Comparison of ENCODE assay signal across 33 cellular contexts in the genomic region with DNA sequence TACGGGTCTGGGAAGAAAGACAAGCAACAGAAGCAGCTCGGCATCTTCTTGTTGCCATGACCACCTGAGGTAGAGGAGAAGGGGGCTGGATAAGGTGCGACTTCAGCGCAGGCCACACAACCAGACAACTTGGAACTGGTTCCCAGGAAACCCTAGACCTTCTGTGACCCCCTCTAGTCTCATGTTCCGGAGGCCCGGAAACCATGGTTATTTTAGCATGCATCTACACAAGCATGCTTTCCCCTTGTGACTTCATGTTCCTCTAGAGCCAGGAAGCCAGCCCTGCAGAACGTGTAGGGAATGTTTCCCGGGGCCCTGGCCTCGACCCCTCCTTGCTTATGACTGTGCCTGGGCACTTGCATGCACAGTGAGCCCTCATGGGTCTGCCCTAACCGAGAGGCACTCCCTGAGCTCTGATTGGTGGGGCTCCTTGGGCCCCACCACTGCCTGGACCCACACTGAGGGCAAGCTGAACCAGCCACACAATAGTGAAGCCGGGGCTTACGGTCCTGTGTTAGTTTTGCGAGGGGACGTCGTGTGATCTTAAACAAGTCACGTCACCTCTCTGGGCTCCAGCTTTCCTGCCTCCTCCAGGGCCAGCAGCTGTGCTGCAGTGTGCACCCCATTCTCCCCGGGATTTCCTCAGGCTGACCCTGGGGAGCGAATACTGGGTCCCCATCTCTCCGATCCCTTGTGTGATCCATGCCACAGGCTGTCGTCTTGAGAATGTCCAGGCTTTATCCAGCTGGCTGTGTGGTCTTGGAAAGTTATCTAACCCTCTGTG. TPM values are rescaled to one million over a fixed set of nuclear protein-coding genes. Genes with fewer than 3 reads are reported as not detected.
"Had no signal": no experiment of that assay in that cellular context is flagged by ENCODE, and none has a peak within 500 bp of the region (broad histone marks: within the 10 kb centered on the region; RNA-seq: fewer than 3 reads in every experiment).

No MANE protein-coding gene starts in this region.

- H3K27me3 Mint-ChIP-seq: activated naive CD8-positive, alpha-beta T cell treated with anti-CD3 and anti-CD28 coated beads, Interleukin-2, amount 50 U/mL, for 24 hours had no signal

- H3K9me3 Mint-ChIP-seq: activated B cell treated with CpG ODN at 0.5 μM for 24 hours; activated CD4-positive, alpha-beta memory T cell treated with anti-CD3 and anti-CD28 coated beads, Interleukin-2, amount 10 ng/mL, durations not matched to agents 7 days and 5 days; activated naive CD4-positive, alpha-beta T cell treated with anti-CD3 and anti-CD28 coated beads, Interleukin-2, amount 10 ng/mL, durations not matched to agents 7 days and 5 days; activated naive CD8-positive, alpha-beta T cell treated with anti-CD3 and anti-CD28 coated beads, Interleukin-2, amount 50 U/mL, for 24 hours; T-helper 1 cell treated with Interleukin-12 subunit alpha and Interleukin-12 subunit beta and Interleukin-4 antibody, amounts not matched to agents 30 μg/mL and 1 μg/mL, for 36 hours; T-helper 2 cell treated with Interferon-gamma antibody and Interleukin-4, amounts not matched to agents 5 μg/mL and 100 μg/mL, for 36 hours had no signal

- ATAC-seq: activated CD8-positive, alpha-beta memory T cell treated with anti-CD3 and anti-CD28 coated beads, Interleukin-2, amount 10 ng/mL, durations not matched to agents 7 days and 5 days; activated naive CD8-positive, alpha-beta T cell treated with anti-CD3 and anti-CD28 coated beads, Interleukin-2, amount 50 U/mL, for 24 hours; Panc1 had no signal

- DNase-seq: activated B cell treated with CpG ODN at 0.5 μM for 24 hours; activated CD4-positive, alpha-beta memory T cell treated with anti-CD3 and anti-CD28 coated beads, Interleukin-2, amount 10 ng/mL, durations not matched to agents 7 days and 5 days; activated CD4-positive, alpha-beta T cell treated with anti-CD3 and anti-CD28 coated beads for 4 hours; activated CD4-positive, alpha-beta T cell treated with anti-CD3 and anti-CD28 coated beads, Interleukin-2, amount 50 U/mL, for 1 hour; activated CD4-positive, CD25-positive, alpha-beta regulatory T cell treated with anti-CD3 and anti-CD28 coated beads, Interleukin-2, amount 50 U/mL, for 72 hours; activated CD8-positive, alpha-beta memory T cell treated with anti-CD3 and anti-CD28 coated beads for 24 hours; activated CD8-positive, alpha-beta memory T cell treated with anti-CD3 and anti-CD28 coated beads, Interleukin-2, amount 10 ng/mL, durations not matched to agents 7 days and 5 days; activated CD8-positive, alpha-beta memory T cell treated with anti-CD3 and anti-CD28 coated beads, Interleukin-2, amount 50 U/mL, for 48 hours; activated effector memory CD4-positive, alpha-beta T cell treated with Interleukin-2 at 50 U/mL for 16 hours; activated naive CD4-positive, alpha-beta T cell treated with anti-CD3 and anti-CD28 coated beads, Interleukin-2, amount 10 ng/mL, durations not matched to agents 7 days and 5 days; activated naive CD8-positive, alpha-beta T cell treated with anti-CD3 and anti-CD28 coated beads, Interleukin-2, amount 50 U/mL, for 24 hours; activated T-cell treated with anti-CD3 and anti-CD28 coated beads, Interleukin-2, amount 50 U/mL, for 48 hours; brain microvascular endothelial cell; Karpas-422; KBM-7; NCI-H1105; NCI-H1417 treated with DMSO at 0.1 percent for 48 hours; NCI-H1694; NCI-H1930; NCI-H2081 treated with DMSO at 0.1 percent for 48 hours; NCI-H226; NCI-H446 treated with DMSO at 0.1 percent for 48 hours; NCI-H524; NCI-H69; SHP77 treated with DMSO at 0.1 percent for 48 hours; SK-N-SH had no signal

- H3K36me3 Mint-ChIP-seq: activated naive CD4-positive, alpha-beta T cell treated with anti-CD3 and anti-CD28 coated beads, Interleukin-2, amount 10 ng/mL, durations not matched to agents 7 days and 5 days; activated naive CD8-positive, alpha-beta T cell had no signal

- H3K27ac Mint-ChIP-seq: activated B cell treated with CpG ODN at 0.5 μM for 24 hours; activated CD4-positive, alpha-beta memory T cell treated with anti-CD3 and anti-CD28 coated beads, Interleukin-2, amount 10 ng/mL, durations not matched to agents 7 days and 5 days; activated CD8-positive, alpha-beta memory T cell treated with anti-CD3 and anti-CD28 coated beads, Interleukin-2, amount 10 ng/mL, durations not matched to agents 7 days and 5 days; activated naive CD4-positive, alpha-beta T cell treated with anti-CD3 and anti-CD28 coated beads, Interleukin-2, amount 10 ng/mL, durations not matched to agents 7 days and 5 days; activated naive CD8-positive, alpha-beta T cell treated with anti-CD3 and anti-CD28 coated beads, Interleukin-2, amount 50 U/mL, for 24 hours; T-helper 1 cell treated with Interleukin-12 subunit alpha and Interleukin-12 subunit beta and Interleukin-4 antibody, amounts not matched to agents 30 μg/mL and 1 μg/mL, for 36 hours; T-helper 2 cell treated with Interferon-gamma antibody and Interleukin-4, amounts not matched to agents 5 μg/mL and 100 μg/mL, for 36 hours had no signal

- H3K4me3 Mint-ChIP-seq: activated B cell treated with CpG ODN at 0.5 μM for 24 hours; activated CD4-positive, alpha-beta memory T cell treated with anti-CD3 and anti-CD28 coated beads, Interleukin-2, amount 10 ng/mL, durations not matched to agents 7 days and 5 days; activated CD8-positive, alpha-beta memory T cell treated with anti-CD3 and anti-CD28 coated beads, Interleukin-2, amount 10 ng/mL, durations not matched to agents 7 days and 5 days; activated naive CD4-positive, alpha-beta T cell treated with anti-CD3 and anti-CD28 coated beads, Interleukin-2, amount 10 ng/mL, durations not matched to agents 7 days and 5 days; activated naive CD8-positive, alpha-beta T cell; activated naive CD8-positive, alpha-beta T cell treated with anti-CD3 and anti-CD28 coated beads, Interleukin-2, amount 50 U/mL, for 24 hours; T-helper 1 cell treated with Interleukin-12 subunit alpha and Interleukin-12 subunit beta and Interleukin-4 antibody, amounts not matched to agents 30 μg/mL and 1 μg/mL, for 36 hours; T-helper 2 cell treated with Interferon-gamma antibody and Interleukin-4, amounts not matched to agents 5 μg/mL and 100 μg/mL, for 36 hours had no signal

RNA-seq across cellular contexts. Expression of gene MX2, which starts 12.0 kb away (rescaled TPM):
- total RNA-seq: MCF 10A, SJSA1 had no signal

RNA-seq across cellular contexts. Expression of gene FAM3B, which starts 33.2 kb away (rescaled TPM):
- total RNA-seq: activated B cell treated with CpG ODN at 0.5 μM for 24 hours; activated CD4-positive, alpha-beta memory T cell treated with anti-CD3 and anti-CD28 coated beads, Interleukin-2, amount 10 ng/mL, durations not matched to agents 7 days and 5 days; activated CD8-positive, alpha-beta memory T cell treated with anti-CD3 and anti-CD28 coated beads, Interleukin-2, amount 10 ng/mL, durations not matched to agents 7 days and 5 days; MCF 10A; RPMI7951; SJSA1 had no signal
